36 cellular contexts compared by ENCODE assay signal in the genomic region with DNA sequence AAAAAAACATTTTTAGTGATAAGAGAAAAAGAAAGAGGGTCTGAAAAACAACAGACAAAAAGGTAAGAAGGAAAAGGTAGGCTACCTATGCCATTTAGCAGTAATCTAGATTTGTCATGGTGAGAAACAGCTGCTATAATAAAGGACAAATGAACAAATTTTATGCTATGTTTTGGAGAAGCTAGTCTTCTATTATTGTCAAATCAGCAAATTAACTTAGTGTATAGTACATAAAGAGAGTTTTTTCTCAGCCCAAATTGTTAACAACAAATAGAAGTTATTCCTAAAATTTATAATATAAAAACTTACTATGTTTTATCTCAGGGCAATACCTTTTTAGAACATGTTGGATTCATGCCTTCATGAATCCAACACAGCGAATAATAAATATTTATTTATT.
"Had no signal": no experiment of that assay in that cellular context is flagged by ENCODE, and none has a peak within 500 bp of the region (broad histone marks: within the 10 kb centered on the region; RNA-seq: fewer than 3 reads in every experiment).

No MANE protein-coding gene starts in this region.

- H3K4me1 ChIP-seq: ascending aorta, breast epithelium, colonic mucosa, foreskin keratinocyte, gastrocnemius medialis had no signal

- H3K27ac ChIP-seq: ascending aorta, breast epithelium, cardiac muscle cell, colonic mucosa, esophagus muscularis mucosa, foreskin keratinocyte, gastrocnemius medialis, heart left ventricle, WERI-Rb-1 had no signal

- H3K9me3 ChIP-seq: ascending aorta, breast epithelium, colonic mucosa, esophagus muscularis mucosa, gastrocnemius medialis, heart left ventricle had no signal

- H3K4me1 Mint-ChIP-seq: activated B cell treated with CpG ODN at 0.5 μM for 24 hours; activated CD4-positive, alpha-beta T cell treated with anti-CD3 and anti-CD28 coated beads, Interleukin-2, amount 10 ng/mL, durations not matched to agents 24 days and 14 days; activated CD8-positive, alpha-beta memory T cell treated with anti-CD3 and anti-CD28 coated beads, Interleukin-2, amount 10 ng/mL, durations not matched to agents 7 days and 5 days; activated naive CD4-positive, alpha-beta T cell treated with anti-CD3 and anti-CD28 coated beads, Interleukin-2, amount 50 U/mL, for 24 hours; activated naive CD8-positive, alpha-beta T cell treated with anti-CD3 and anti-CD28 coated beads for 36 hours; activated naive CD8-positive, alpha-beta T cell treated with anti-CD3 and anti-CD28 coated beads, Interleukin-2, amount 50 U/mL, for 24 hours; brain; T-helper 17 cell had no signal

- H3K9me3 Mint-ChIP-seq: activated B cell treated with CpG ODN at 0.5 μM for 24 hours; activated CD4-positive, alpha-beta memory T cell treated with anti-CD3 and anti-CD28 coated beads for 36 hours; activated CD4-positive, alpha-beta T cell treated with anti-CD3 and anti-CD28 coated beads, Interleukin-2, amount 10 ng/mL, durations not matched to agents 24 days and 14 days; activated naive CD4-positive, alpha-beta T cell treated with anti-CD3 and anti-CD28 coated beads for 36 hours; activated naive CD4-positive, alpha-beta T cell treated with anti-CD3 and anti-CD28 coated beads, Interleukin-2, amount 50 U/mL, for 24 hours; activated naive CD8-positive, alpha-beta T cell treated with anti-CD3 and anti-CD28 coated beads for 36 hours; activated naive CD8-positive, alpha-beta T cell treated with anti-CD3 and anti-CD28 coated beads, Interleukin-2, amount 50 U/mL, for 24 hours; activated T-helper 1 cell treated with anti-CD3 and anti-CD28 coated beads, Interleukin-12 subunit alpha, Interleukin-12 subunit beta, Interleukin-2, Interleukin-4 antibody, amounts not matched to agents 30 ng/mL and 10 ng/mL and 1 ng/mL, durations not matched to agents 14 hours and 24 hours and 36 hours; activated T-helper 2 cell treated with anti-CD3 and anti-CD28 coated beads, Interferon-gamma antibody, Interleukin-2, Interleukin-4, amounts not matched to agents 10 μg/mL and 5 μg/mL and 100 μg/mL, durations not matched to agents 14 hours and 24 hours and 36 hours; brain; endodermal cell; T-helper 2 cell treated with Interferon-gamma antibody and Interleukin-4, amounts not matched to agents 5 μg/mL and 100 μg/mL, for 36 hours had no signal

- H3K4me3 Mint-ChIP-seq: activated B cell treated with CpG ODN at 0.5 μM for 24 hours; activated CD4-positive, alpha-beta memory T cell treated with anti-CD3 and anti-CD28 coated beads for 36 hours; activated CD4-positive, alpha-beta T cell treated with anti-CD3 and anti-CD28 coated beads, Interleukin-2, amount 10 ng/mL, durations not matched to agents 24 days and 14 days; activated CD8-positive, alpha-beta memory T cell treated with anti-CD3 and anti-CD28 coated beads, Interleukin-2, amount 10 ng/mL, durations not matched to agents 7 days and 5 days; activated CD8-positive, alpha-beta T cell treated with anti-CD3 and anti-CD28 coated beads, Interleukin-2, amount 10 ng/mL, durations not matched to agents 7 days and 5 days; activated naive CD4-positive, alpha-beta T cell treated with anti-CD3 and anti-CD28 coated beads for 36 hours; activated naive CD4-positive, alpha-beta T cell treated with anti-CD3 and anti-CD28 coated beads, Interleukin-2, amount 50 U/mL, for 24 hours; activated naive CD8-positive, alpha-beta T cell treated with anti-CD3 and anti-CD28 coated beads for 36 hours; activated naive CD8-positive, alpha-beta T cell treated with anti-CD3 and anti-CD28 coated beads, Interleukin-2, amount 50 U/mL, for 24 hours; activated T-helper 1 cell treated with anti-CD3 and anti-CD28 coated beads, Interleukin-12 subunit alpha, Interleukin-12 subunit beta, Interleukin-2, Interleukin-4 antibody, amounts not matched to agents 30 ng/mL and 10 ng/mL and 1 ng/mL, durations not matched to agents 14 hours and 24 hours and 36 hours; brain; endodermal cell; T-helper 17 cell; T-helper 2 cell treated with Interferon-gamma antibody and Interleukin-4, amounts not matched to agents 5 μg/mL and 100 μg/mL, for 36 hours had no signal

- H3K27me3 ChIP-seq: ascending aorta, breast epithelium, cardiac muscle cell, colonic mucosa, esophagus muscularis mucosa, foreskin keratinocyte, gastrocnemius medialis, heart left ventricle had no signal

- H3K36me3 ChIP-seq: breast epithelium, colonic mucosa, WERI-Rb-1 had no signal

- H3K27ac Mint-ChIP-seq: activated B cell treated with CpG ODN at 0.5 μM for 24 hours; activated CD4-positive, alpha-beta memory T cell treated with anti-CD3 and anti-CD28 coated beads for 36 hours; activated CD4-positive, alpha-beta T cell treated with anti-CD3 and anti-CD28 coated beads, Interleukin-2, amount 10 ng/mL, durations not matched to agents 24 days and 14 days; activated CD8-positive, alpha-beta memory T cell treated with anti-CD3 and anti-CD28 coated beads, Interleukin-2, amount 10 ng/mL, durations not matched to agents 7 days and 5 days; activated CD8-positive, alpha-beta T cell treated with anti-CD3 and anti-CD28 coated beads, Interleukin-2, amount 10 ng/mL, durations not matched to agents 7 days and 5 days; activated naive CD4-positive, alpha-beta T cell treated with anti-CD3 and anti-CD28 coated beads for 36 hours; activated naive CD4-positive, alpha-beta T cell treated with anti-CD3 and anti-CD28 coated beads, Interleukin-2, amount 50 U/mL, for 24 hours; activated naive CD8-positive, alpha-beta T cell treated with anti-CD3 and anti-CD28 coated beads for 36 hours; activated naive CD8-positive, alpha-beta T cell treated with anti-CD3 and anti-CD28 coated beads, Interleukin-2, amount 50 U/mL, for 24 hours; activated T-helper 1 cell treated with anti-CD3 and anti-CD28 coated beads, Interleukin-12 subunit alpha, Interleukin-12 subunit beta, Interleukin-2, Interleukin-4 antibody, amounts not matched to agents 30 ng/mL and 10 ng/mL and 1 ng/mL, durations not matched to agents 14 hours and 24 hours and 36 hours; activated T-helper 2 cell treated with anti-CD3 and anti-CD28 coated beads, Interferon-gamma antibody, Interleukin-2, Interleukin-4, amounts not matched to agents 10 μg/mL and 5 μg/mL and 100 μg/mL, durations not matched to agents 14 hours and 24 hours and 36 hours; brain; endodermal cell; T-helper 2 cell treated with Interferon-gamma antibody and Interleukin-4, amounts not matched to agents 5 μg/mL and 100 μg/mL, for 36 hours had no signal

- DNase-seq: activated B cell treated with CpG ODN at 0.5 μM for 24 hours; activated CD4-positive, alpha-beta memory T cell treated with anti-CD3 and anti-CD28 coated beads for 36 hours; activated CD4-positive, alpha-beta T cell treated with anti-CD3 and anti-CD28 coated beads, Interleukin-2, amount 10 ng/mL, durations not matched to agents 24 days and 14 days; activated CD8-positive, alpha-beta memory T cell treated with anti-CD3 and anti-CD28 coated beads, Interleukin-2, amount 10 ng/mL, durations not matched to agents 7 days and 5 days; activated CD8-positive, alpha-beta memory T cell treated with anti-CD3 and anti-CD28 coated beads, Interleukin-2, amount 50 U/mL, for 4 hours; activated CD8-positive, alpha-beta T cell treated with anti-CD3 and anti-CD28 coated beads, Interleukin-2, amount 10 ng/mL, durations not matched to agents 7 days and 5 days; activated effector memory CD4-positive, alpha-beta T cell treated with anti-CD3 and anti-CD28 coated beads, Interleukin-2, amount 50 U/mL, for 16 hours; activated naive CD4-positive, alpha-beta T cell treated with anti-CD3 and anti-CD28 coated beads for 36 hours; activated naive CD8-positive, alpha-beta T cell treated with anti-CD3 and anti-CD28 coated beads for 36 hours; activated naive CD8-positive, alpha-beta T cell treated with anti-CD3 and anti-CD28 coated beads, Interleukin-2, amount 50 U/mL, for 24 hours; activated T-cell treated with anti-CD3 and anti-CD28 coated beads, Interleukin-2, amount 50 U/mL, for 1 hour; activated T-cell treated with anti-CD3 and anti-CD28 coated beads, Interleukin-2, amount 50 U/mL, for 48 hours; central memory CD4-positive, alpha-beta T cell; cerebellar nuclear complex; colonic mucosa; effector CD8-positive, alpha-beta T cell; endodermal cell; erythroblast; foreskin keratinocyte; gastrocnemius medialis; glutamatergic neuron; heart left ventricle; T-helper 1 cell; T-helper 17 cell; T1000; WERI-Rb-1 had no signal

- H3K4me3 ChIP-seq: ascending aorta, breast epithelium, cardiac muscle cell, colonic mucosa, esophagus muscularis mucosa, gastrocnemius medialis, heart left ventricle had no signal

- ATAC-seq: activated CD4-positive, CD25-positive, alpha-beta regulatory T cell treated with anti-CD3 and anti-CD28 coated beads, Interleukin-2, amount 50 U/mL, for 24 hours; activated CD8-positive, alpha-beta memory T cell treated with anti-CD3 and anti-CD28 coated beads, Interleukin-2, amount 10 ng/mL, durations not matched to agents 7 days and 5 days; activated CD8-positive, alpha-beta T cell treated with anti-CD3 and anti-CD28 coated beads, Interleukin-2, amount 10 ng/mL, durations not matched to agents 7 days and 5 days; activated naive CD8-positive, alpha-beta T cell treated with anti-CD3 and anti-CD28 coated beads, Interleukin-2, amount 50 U/mL, for 24 hours; foreskin keratinocyte; gastrocnemius medialis; heart left ventricle; T-helper 17 cell had no signal

- H3K27me3 Mint-ChIP-seq: activated B cell treated with CpG ODN at 0.5 μM for 24 hours; activated CD4-positive, alpha-beta memory T cell treated with anti-CD3 and anti-CD28 coated beads for 36 hours; activated CD4-positive, alpha-beta T cell treated with anti-CD3 and anti-CD28 coated beads, Interleukin-2, amount 10 ng/mL, durations not matched to agents 24 days and 14 days; activated CD8-positive, alpha-beta memory T cell treated with anti-CD3 and anti-CD28 coated beads, Interleukin-2, amount 10 ng/mL, durations not matched to agents 7 days and 5 days; activated naive CD4-positive, alpha-beta T cell treated with anti-CD3 and anti-CD28 coated beads, Interleukin-2, amount 50 U/mL, for 24 hours; activated naive CD8-positive, alpha-beta T cell treated with anti-CD3 and anti-CD28 coated beads for 36 hours; activated naive CD8-positive, alpha-beta T cell treated with anti-CD3 and anti-CD28 coated beads, Interleukin-2, amount 50 U/mL, for 24 hours; brain; T-helper 17 cell had no signal
